Comparison of ENCODE assay signal across 11 cellular contexts in the genomic region with DNA sequence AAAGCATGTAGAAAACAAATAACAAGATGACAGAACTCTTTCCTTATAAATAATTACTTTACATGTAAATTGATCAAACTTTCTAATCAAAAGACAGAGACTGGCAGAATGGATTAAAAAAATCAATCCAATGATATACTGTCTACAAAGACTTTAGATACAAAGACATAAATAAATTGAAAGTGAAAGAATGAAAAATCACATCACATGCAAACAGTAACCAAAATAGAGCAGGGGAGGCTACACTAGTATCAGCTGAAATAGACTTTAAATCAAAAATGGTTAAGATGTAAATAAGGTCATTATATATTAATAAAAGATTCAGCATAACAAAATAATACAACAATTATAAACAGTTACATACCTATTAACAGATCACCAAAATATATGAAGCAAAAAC.
"Had no signal": no experiment of that assay in that cellular context is flagged by ENCODE, and none has a peak within 500 bp of the region (broad histone marks: within the 10 kb centered on the region; RNA-seq: fewer than 3 reads in every experiment).

No MANE protein-coding gene starts in this region.

- H3K9ac ChIP-seq: parathyroid adenoma had no signal

- ATAC-seq: left lobe of liver had no signal

- H3K36me3 ChIP-seq: breast epithelium had no signal

- H3K27ac Mint-ChIP-seq: activated T-helper 1 cell treated with anti-CD3 and anti-CD28 coated beads, Interleukin-12 subunit alpha, Interleukin-12 subunit beta, Interleukin-2, Interleukin-4 antibody, amounts not matched to agents 30 ng/mL and 10 ng/mL and 1 ng/mL, durations not matched to agents 14 hours and 24 hours and 36 hours; endodermal cell had no signal

- H3K9me3 ChIP-seq: breast epithelium, sigmoid colon had no signal

- DNase-seq: activated CD4-positive, alpha-beta T cell treated with anti-CD3 and anti-CD28 coated beads, Interleukin-2, amount 50 U/mL, for 1 hour; aorta; dermis blood vessel endothelial cell; endodermal cell; sigmoid colon; stimulated activated CD4-positive, alpha-beta T cell treated with anti-CD3 and anti-CD28 coated beads, Interleukin-2, amount 100 ng/mL, for 24 hours had no signal

- H3K27ac ChIP-seq: breast epithelium, parathyroid adenoma, sigmoid colon had no signal

- H3K27me3 ChIP-seq: breast epithelium, sigmoid colon had no signal

- H3K9me3 Mint-ChIP-seq: endodermal cell had no signal

- H3K4me1 ChIP-seq: breast epithelium, sigmoid colon had no signal

- FAIRE-seq: keratinocyte had no signal

- H3K4me3 ChIP-seq: breast epithelium, sigmoid colon had no signal

- H3K4me3 Mint-ChIP-seq: activated T-helper 1 cell treated with anti-CD3 and anti-CD28 coated beads, Interleukin-12 subunit alpha, Interleukin-12 subunit beta, Interleukin-2, Interleukin-4 antibody, amounts not matched to agents 30 ng/mL and 10 ng/mL and 1 ng/mL, durations not matched to agents 14 hours and 24 hours and 36 hours; endodermal cell had no signal

- H2AFZ ChIP-seq: parathyroid adenoma had no signal
